In the genomic region with DNA sequence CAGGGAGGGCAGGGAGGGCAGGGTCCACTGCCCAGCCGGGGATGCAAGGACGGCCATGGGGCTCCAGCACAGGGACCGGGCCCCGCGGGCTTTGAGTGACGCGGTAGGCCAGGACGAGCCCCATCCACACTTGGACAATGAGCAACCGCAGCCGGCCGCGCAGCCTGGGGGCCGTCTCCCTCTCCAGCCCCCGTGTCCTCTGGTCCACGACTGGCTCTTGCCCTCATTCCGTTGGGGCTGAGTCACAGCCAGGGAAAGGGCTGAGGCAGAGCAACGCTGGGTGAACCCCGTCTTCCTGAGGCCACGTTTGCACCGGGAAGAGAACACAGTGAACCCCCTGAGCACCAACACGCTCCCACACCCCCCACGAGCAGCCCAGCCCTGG, we compare ENCODE assay signal across 1 cellular context.
TF ChIP-seq lines count a peak whose summit lies in the region.

No MANE protein-coding gene starts in this region.

TF ChIP-seq in SK-N-SH, 30 proteins besides CTCF, POLR2A, EP300 and RAD21 (continued from another document):
- TF ChIP-seq, protein P1, sequence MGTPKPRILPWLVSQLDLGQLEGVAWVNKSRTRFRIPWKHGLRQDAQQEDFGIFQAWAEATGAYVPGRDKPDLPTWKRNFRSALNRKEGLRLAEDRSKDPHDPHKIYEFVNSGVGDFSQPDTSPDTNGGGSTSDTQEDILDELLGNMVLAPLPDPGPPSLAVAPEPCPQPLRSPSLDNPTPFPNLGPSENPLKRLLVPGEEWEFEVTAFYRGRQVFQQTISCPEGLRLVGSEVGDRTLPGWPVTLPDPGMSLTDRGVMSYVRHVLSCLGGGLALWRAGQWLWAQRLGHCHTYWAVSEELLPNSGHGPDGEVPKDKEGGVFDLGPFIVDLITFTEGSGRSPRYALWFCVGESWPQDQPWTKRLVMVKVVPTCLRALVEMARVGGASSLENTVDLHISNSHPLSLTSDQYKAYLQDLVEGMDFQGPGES (IDR thresholded peaks at IDR 0.05; ENCODE audit: low read depth, low read length), result no peak
- no peak for TF ChIP-seq RFX5 (IDR thresholded peaks at IDR 0.05; ENCODE audit: low read length)
- no peak for TF ChIP-seq ELF1 (IDR thresholded peaks at IDR 0.05)
- no peak for TF ChIP-seq JUND (IDR thresholded peaks at IDR 0.05)
- no peak for TF ChIP-seq SIN3A (IDR thresholded peaks at IDR 0.05; ENCODE audit: borderline replicate concordance, low read depth, low read length)
- TF ChIP-seq, protein P2, sequence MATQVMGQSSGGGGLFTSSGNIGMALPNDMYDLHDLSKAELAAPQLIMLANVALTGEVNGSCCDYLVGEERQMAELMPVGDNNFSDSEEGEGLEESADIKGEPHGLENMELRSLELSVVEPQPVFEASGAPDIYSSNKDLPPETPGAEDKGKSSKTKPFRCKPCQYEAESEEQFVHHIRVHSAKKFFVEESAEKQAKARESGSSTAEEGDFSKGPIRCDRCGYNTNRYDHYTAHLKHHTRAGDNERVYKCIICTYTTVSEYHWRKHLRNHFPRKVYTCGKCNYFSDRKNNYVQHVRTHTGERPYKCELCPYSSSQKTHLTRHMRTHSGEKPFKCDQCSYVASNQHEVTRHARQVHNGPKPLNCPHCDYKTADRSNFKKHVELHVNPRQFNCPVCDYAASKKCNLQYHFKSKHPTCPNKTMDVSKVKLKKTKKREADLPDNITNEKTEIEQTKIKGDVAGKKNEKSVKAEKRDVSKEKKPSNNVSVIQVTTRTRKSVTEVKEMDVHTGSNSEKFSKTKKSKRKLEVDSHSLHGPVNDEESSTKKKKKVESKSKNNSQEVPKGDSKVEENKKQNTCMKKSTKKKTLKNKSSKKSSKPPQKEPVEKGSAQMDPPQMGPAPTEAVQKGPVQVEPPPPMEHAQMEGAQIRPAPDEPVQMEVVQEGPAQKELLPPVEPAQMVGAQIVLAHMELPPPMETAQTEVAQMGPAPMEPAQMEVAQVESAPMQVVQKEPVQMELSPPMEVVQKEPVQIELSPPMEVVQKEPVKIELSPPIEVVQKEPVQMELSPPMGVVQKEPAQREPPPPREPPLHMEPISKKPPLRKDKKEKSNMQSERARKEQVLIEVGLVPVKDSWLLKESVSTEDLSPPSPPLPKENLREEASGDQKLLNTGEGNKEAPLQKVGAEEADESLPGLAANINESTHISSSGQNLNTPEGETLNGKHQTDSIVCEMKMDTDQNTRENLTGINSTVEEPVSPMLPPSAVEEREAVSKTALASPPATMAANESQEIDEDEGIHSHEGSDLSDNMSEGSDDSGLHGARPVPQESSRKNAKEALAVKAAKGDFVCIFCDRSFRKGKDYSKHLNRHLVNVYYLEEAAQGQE (IDR thresholded peaks at IDR 0.05; ENCODE audit: low read depth, low read length), result no peak
- no peak for TF ChIP-seq EZH2phosphoT487 (IDR thresholded peaks at IDR 0.05; ENCODE audit: borderline replicate concordance, low read depth)
- TF ChIP-seq, protein P3, sequence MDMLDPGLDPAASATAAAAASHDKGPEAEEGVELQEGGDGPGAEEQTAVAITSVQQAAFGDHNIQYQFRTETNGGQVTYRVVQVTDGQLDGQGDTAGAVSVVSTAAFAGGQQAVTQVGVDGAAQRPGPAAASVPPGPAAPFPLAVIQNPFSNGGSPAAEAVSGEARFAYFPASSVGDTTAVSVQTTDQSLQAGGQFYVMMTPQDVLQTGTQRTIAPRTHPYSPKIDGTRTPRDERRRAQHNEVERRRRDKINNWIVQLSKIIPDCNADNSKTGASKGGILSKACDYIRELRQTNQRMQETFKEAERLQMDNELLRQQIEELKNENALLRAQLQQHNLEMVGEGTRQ (IDR thresholded peaks at IDR 0.05; ENCODE audit: borderline replicate concordance, low read depth, low read length), result no peak
- no peak for TF ChIP-seq FOSL2 (IDR thresholded peaks at IDR 0.05; ENCODE audit: borderline replicate concordance, low read depth)
